1 cellular context compared by ENCODE assay signal in the genomic region with DNA sequence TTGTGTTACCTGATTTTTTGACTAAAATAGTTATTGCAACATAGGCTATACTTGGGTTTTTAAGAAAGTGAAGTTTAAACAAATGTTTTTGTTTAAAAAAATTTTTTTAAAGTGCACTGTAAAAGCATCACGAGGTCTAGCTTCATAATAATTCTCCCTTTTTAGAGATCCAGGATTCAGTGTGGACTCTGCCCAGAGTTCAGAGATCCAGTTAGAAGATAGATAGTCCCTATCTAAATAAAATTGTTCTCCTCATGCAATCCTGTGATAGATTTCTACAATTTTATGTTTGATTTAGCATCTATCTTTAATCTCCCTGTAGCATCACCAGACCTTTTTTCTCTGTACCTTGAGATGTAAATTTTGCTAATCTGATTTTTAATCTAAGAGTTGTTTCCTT.
TF ChIP-seq lines count a peak whose summit lies in the region.

No MANE protein-coding gene starts in this region.

TF ChIP-seq in WTC11, 78 proteins besides CTCF, POLR2A, EP300 and RAD21 (continued from another document):
- TF ChIP-seq ERG (CRISPR knock-in tag; IDR thresholded peaks at IDR 0.05) = no peak
- TF ChIP-seq, protein P1, sequence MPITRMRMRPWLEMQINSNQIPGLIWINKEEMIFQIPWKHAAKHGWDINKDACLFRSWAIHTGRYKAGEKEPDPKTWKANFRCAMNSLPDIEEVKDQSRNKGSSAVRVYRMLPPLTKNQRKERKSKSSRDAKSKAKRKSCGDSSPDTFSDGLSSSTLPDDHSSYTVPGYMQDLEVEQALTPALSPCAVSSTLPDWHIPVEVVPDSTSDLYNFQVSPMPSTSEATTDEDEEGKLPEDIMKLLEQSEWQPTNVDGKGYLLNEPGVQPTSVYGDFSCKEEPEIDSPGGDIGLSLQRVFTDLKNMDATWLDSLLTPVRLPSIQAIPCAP (CRISPR knock-in tag; IDR thresholded peaks at IDR 0.05) = no peak
- TF ChIP-seq CREM (CRISPR knock-in tag; IDR thresholded peaks at IDR 0.05) = no peak
- TF ChIP-seq NFATC4 (CRISPR knock-in tag; IDR thresholded peaks at IDR 0.05) = no peak
- TF ChIP-seq MLX (CRISPR knock-in tag; IDR thresholded peaks at IDR 0.05) = no peak
- TF ChIP-seq IRF2 (CRISPR knock-in tag; IDR thresholded peaks at IDR 0.05; ENCODE audit: borderline replicate concordance, low read depth) = no peak
- no peak for TF ChIP-seq E2F1 (CRISPR knock-in tag; IDR thresholded peaks at IDR 0.05)
- TF ChIP-seq, protein P2, sequence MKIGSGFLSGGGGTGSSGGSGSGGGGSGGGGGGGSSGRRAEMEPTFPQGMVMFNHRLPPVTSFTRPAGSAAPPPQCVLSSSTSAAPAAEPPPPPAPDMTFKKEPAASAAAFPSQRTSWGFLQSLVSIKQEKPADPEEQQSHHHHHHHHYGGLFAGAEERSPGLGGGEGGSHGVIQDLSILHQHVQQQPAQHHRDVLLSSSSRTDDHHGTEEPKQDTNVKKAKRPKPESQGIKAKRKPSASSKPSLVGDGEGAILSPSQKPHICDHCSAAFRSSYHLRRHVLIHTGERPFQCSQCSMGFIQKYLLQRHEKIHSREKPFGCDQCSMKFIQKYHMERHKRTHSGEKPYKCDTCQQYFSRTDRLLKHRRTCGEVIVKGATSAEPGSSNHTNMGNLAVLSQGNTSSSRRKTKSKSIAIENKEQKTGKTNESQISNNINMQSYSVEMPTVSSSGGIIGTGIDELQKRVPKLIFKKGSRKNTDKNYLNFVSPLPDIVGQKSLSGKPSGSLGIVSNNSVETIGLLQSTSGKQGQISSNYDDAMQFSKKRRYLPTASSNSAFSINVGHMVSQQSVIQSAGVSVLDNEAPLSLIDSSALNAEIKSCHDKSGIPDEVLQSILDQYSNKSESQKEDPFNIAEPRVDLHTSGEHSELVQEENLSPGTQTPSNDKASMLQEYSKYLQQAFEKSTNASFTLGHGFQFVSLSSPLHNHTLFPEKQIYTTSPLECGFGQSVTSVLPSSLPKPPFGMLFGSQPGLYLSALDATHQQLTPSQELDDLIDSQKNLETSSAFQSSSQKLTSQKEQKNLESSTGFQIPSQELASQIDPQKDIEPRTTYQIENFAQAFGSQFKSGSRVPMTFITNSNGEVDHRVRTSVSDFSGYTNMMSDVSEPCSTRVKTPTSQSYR (CRISPR knock-in tag; IDR thresholded peaks at IDR 0.05) = no peak
- no peak for TF ChIP-seq ESRRA (CRISPR knock-in tag; IDR thresholded peaks at IDR 0.05; ENCODE audit: borderline replicate concordance)
- TF ChIP-seq KAT7 (CRISPR knock-in tag; IDR thresholded peaks at IDR 0.05; ENCODE audit: borderline replicate concordance) = no peak
- TF ChIP-seq, protein P3, sequence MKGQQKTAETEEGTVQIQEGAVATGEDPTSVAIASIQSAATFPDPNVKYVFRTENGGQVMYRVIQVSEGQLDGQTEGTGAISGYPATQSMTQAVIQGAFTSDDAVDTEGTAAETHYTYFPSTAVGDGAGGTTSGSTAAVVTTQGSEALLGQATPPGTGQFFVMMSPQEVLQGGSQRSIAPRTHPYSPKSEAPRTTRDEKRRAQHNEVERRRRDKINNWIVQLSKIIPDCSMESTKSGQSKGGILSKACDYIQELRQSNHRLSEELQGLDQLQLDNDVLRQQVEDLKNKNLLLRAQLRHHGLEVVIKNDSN (CRISPR knock-in tag; IDR thresholded peaks at IDR 0.05) = no peak
